Comparison of ENCODE assay signal across 12 cellular contexts in genomic region chr13:59744747-59745394, GRCh38.
DNase-seq lines count a peak whose midpoint lies in the region; ATAC-seq lines count a peak whose summit lies in the region.
"Had no signal": no experiment of that assay in that cellular context is flagged by ENCODE, and none has a peak within 500 bp of the region (broad histone marks: within the 10 kb centered on the region; RNA-seq: fewer than 3 reads in every experiment).

No MANE protein-coding gene starts in this region.

- ATAC-seq in GM19452 (IDR thresholded peaks at IDR 0.05; ENCODE audit: unreplicated experiment) (peak; percentile 53), HG03066 (IDR thresholded peaks at IDR 0.05; ENCODE audit: low read depth, unreplicated experiment) (peak; percentile 57)
- ATAC-seq: activated CD8-positive, alpha-beta T cell treated with anti-CD3 and anti-CD28 coated beads, Interleukin-2, amount 10 ng/mL, durations not matched to agents 7 days and 5 days; stimulated activated naive CD8-positive, alpha-beta T cell treated with anti-CD3 and anti-CD28 coated beads, Interleukin-15, Interleukin-2, amounts not matched to agents 100 U/mL and 50 U/mL, for 24 hours had no signal

- no peaks in the 10 kb centered on the region for H3K9me3 ChIP-seq in skeletal muscle satellite cell (replicated peaks; ENCODE audit: low read length)
- H3K9me3 ChIP-seq: MG63 had no signal

- H3K4me1 ChIP-seq in skeletal muscle satellite cell (ENCODE audit: control insufficient read depth, insufficient read depth, low read length) = peaks cover 33% of the 10 kb centered on the region

- DNase-seq in caudate nucleus (lab: John Stamatoyannopoulos, UW) (no peak), NCI-H2107 (lab: John Stamatoyannopoulos, UW) (no peak)
- DNase-seq in activated naive CD4-positive, alpha-beta T cell treated with Interleukin-2 at 50 U/mL for 16 hours = no peak
- DNase-seq in stimulated activated naive CD4-positive, alpha-beta T cell (lab: John Stamatoyannopoulos, UW) = no peak
- DNase-seq: activated CD8-positive, alpha-beta T cell treated with anti-CD3 and anti-CD28 coated beads, Interleukin-2, amount 10 ng/mL, durations not matched to agents 7 days and 5 days; DMS79; NCI-H82; stimulated activated naive CD8-positive, alpha-beta T cell treated with anti-CD3 and anti-CD28 coated beads, Interleukin-15, Interleukin-2, amounts not matched to agents 100 U/mL and 50 U/mL, for 24 hours had no signal

- H3K4me2 ChIP-seq in skeletal muscle satellite cell (ENCODE audit: low read length) = peak overlapping the region; percentile 69

- no peaks in the 10 kb centered on the region for H3K27me3 ChIP-seq in skeletal muscle satellite cell (ENCODE audit: control insufficient read depth, insufficient read depth, low read length)
- H3K27me3 ChIP-seq: MG63 had no signal

- H3K27ac ChIP-seq in caudate nucleus (ENCODE audit: low read depth, low read length) = peak overlapping the region; percentile 44

- no peak overlapping the region for H3K9ac ChIP-seq in skeletal muscle satellite cell (ENCODE audit: low read depth, low read length)

- H3K4me3 ChIP-seq in skeletal muscle satellite cell (ENCODE audit: low read length) = no peak overlapping the region
- H3K4me3 ChIP-seq: MG63 had no signal

- H3K36me3 ChIP-seq in skeletal muscle satellite cell (ENCODE audit: insufficient read depth, low read length) = no peaks in the 10 kb centered on the region
- H3K36me3 ChIP-seq: MG63 had no signal
